8 cellular contexts compared by ENCODE assay signal in genomic region chr1:203338335-203339036, GRCh38. TPM values are rescaled to one million over a fixed set of nuclear protein-coding genes. Genes with fewer than 3 reads are reported as not detected.
DNase-seq lines count a peak whose midpoint lies in the region; ATAC-seq, FAIRE-seq and TF ChIP-seq lines count a peak whose summit lies in the region.

No MANE protein-coding gene starts in this region.

- WGBS in HepG2 (ENCODE audit: low lambda C conversion rate) = 23% methylated on average over 18 of the region's 18 CpGs

- no peaks in the 10 kb centered on the region for H4K20me1 ChIP-seq in HepG2 (ENCODE audit: insufficient read depth, low read length)

- no peak for TF ChIP-seq POLR2A in HepG2 (IDR thresholded peaks at IDR 0.05; ENCODE audit: insufficient read depth in 1 of 2, low read depth in 2 of 2, low read length in 2 of 2)

- H2AFZ ChIP-seq in HepG2 (ENCODE audit: low read length) = no peak overlapping the region

- H3K36me3 Mint-ChIP-seq in chondrocyte (ENCODE audit: low read depth) = no peaks in the 10 kb centered on the region
- no peaks in the 10 kb centered on the region for H3K36me3 Mint-ChIP-seq in stimulated activated memory B cell treated with anti-CD40 and anti-IgM and Interleukin-4, amounts not matched to agents 10 μg/mL and 1 μg/mL and 100 μg/mL, for 72 hours

- POLR2A ChIA-PET in HepG2 (lab: Yijun Ruan, JAX) = no interaction called here

- peaks cover 14% of the 10 kb centered on the region for H3K4me1 Mint-ChIP-seq in chondrocyte (ENCODE audit: low read depth)
- peaks cover 38% of the 10 kb centered on the region for H3K4me1 Mint-ChIP-seq in stimulated activated memory B cell treated with anti-CD40 and anti-IgM and Interleukin-4, amounts not matched to agents 10 μg/mL and 1 μg/mL and 100 μg/mL, for 72 hours

- no TSS peak for BruUV-seq in HepG2 (replicated peaks; lab: Mats Ljungman, UMichigan)

- TF ChIP-seq RAD21 in HepG2 (CRISPR knock-in tag; IDR thresholded peaks at IDR 0.05) = no peak

- peak; percentile 94 for TF ChIP-seq CTCF in AG09309 (IDR thresholded peaks at IDR 0.05; ENCODE audit: control insufficient read depth, insufficient read depth, low read depth, low read length, missing control alignments)
- TF ChIP-seq CTCF in GM13977 (IDR thresholded peaks at IDR 0.05; ENCODE audit: extremely low read depth, insufficient read depth, missing control alignments) = peak; percentile 98
- TF ChIP-seq CTCF in chondrocyte (IDR thresholded peaks at IDR 0.05) = peak; percentile 85
- TF ChIP-seq CTCF in HepG2 (CRISPR knock-in tag; IDR thresholded peaks at IDR 0.05) = peak; percentile 83

- no peak overlapping the region for H3K27ac ChIP-seq in HepG2 (ENCODE audit: extremely low read length, insufficient read depth, low read length)

- H3K27me3 ChIP-seq in HepG2 (ENCODE audit: control insufficient read depth in 1 of 2, insufficient read depth in 2 of 2, low read length in 2 of 2) = peaks cover 0 to 19% of the 10 kb centered on the region in 2 experiments; a peak in 2 of 5 replicates

- H3K9me3 ChIP-seq in HepG2 (ENCODE audit: low read length) = no peaks in the 10 kb centered on the region

- H3K4me1 ChIP-seq in HepG2 (ENCODE audit: insufficient read depth, low read length) = peaks cover 6% of the 10 kb centered on the region; the same call in 1 of the 2 replicates

- CTCF ChIA-PET in HepG2 (lab: Yijun Ruan, JAX; ENCODE audit: low intra/inter-chr PET ratio, low total read pairs) = interaction anchor here (1.1 to 3.6 kb wide), 3 partner anchors 65 to 149 kb away, joined by 3 to 41 read pairs (median 26); no protein-coding TSS in a partner anchor

- no peaks in the 10 kb centered on the region for H3K9me3 Mint-ChIP-seq in chondrocyte (ENCODE audit: low read depth)
- no peaks in the 10 kb centered on the region for H3K9me3 Mint-ChIP-seq in stimulated activated memory B cell treated with anti-CD40 and anti-IgM and Interleukin-4, amounts not matched to agents 10 μg/mL and 1 μg/mL and 100 μg/mL, for 72 hours

- no peak overlapping the region for H3K9ac ChIP-seq in HepG2 (ENCODE audit: insufficient read depth, low read depth, low read length)

- in situ Hi-C loops in GM13977 (cut with MboI; ENCODE audit: low pct_unique_long_range_greater_than_20kb, low sequenced_read_pairs, unreplicated experiment) (loop anchor here (5.0 kb wide), 1 partner anchor 66 kb away; no protein-coding TSS in a partner anchor), HepG2 (cut with HindIII; ENCODE audit: extremely low pct_ligation_motif_present, low pct_unique_long_range_greater_than_20kb) (no loop called here)

- DNase-seq in AG09309 (ENCODE audit: low read depth) (no peak), GM13977 (ENCODE audit: low spot score) (peak; percentile 87), NCI-H2227 (lab: John Stamatoyannopoulos, UW; ENCODE audit: unreplicated experiment) (peak; percentile 62), chondrocyte (ENCODE audit: low spot score) (no peak), HepG2 (ENCODE audit: low spot score) (peak; percentile 25)
- DNase-seq in activated CD4-positive, alpha-beta T cell treated with anti-CD3 and anti-CD28 coated beads for 1 hour = peak; percentile 47

- H3K4me2 ChIP-seq in HepG2 (ENCODE audit: low read depth, low read length) = no peak overlapping the region

- H3K79me2 ChIP-seq in HepG2 (ENCODE audit: insufficient read depth, low read length) = no peaks in the 10 kb centered on the region

- no peak overlapping the region for H3K27ac Mint-ChIP-seq in chondrocyte (ENCODE audit: unreplicated experiment)
- H3K27ac Mint-ChIP-seq in stimulated activated memory B cell treated with anti-CD40 and anti-IgM and Interleukin-4, amounts not matched to agents 10 μg/mL and 1 μg/mL and 100 μg/mL, for 72 hours = no peak overlapping the region

- H3K4me3 ChIP-seq in AG09309 (ENCODE audit: control insufficient read depth, low read depth, low read length) (no peak overlapping the region), HepG2 (replicated peaks in 1 of 3; ENCODE audit: insufficient read depth in 1 of 3, low read depth in 2 of 3, low read length in 3 of 3) (no peak overlapping the region)

- intact Hi-C loops in HepG2 (cut with micrococcal nuclease; ENCODE audit: unreplicated experiment) = loop anchor here (1.0 kb wide), 1 partner anchor 65 kb away; no protein-coding TSS in a partner anchor

- H3K4me3 Mint-ChIP-seq in chondrocyte (ENCODE audit: unreplicated experiment) = no peak overlapping the region
- H3K4me3 Mint-ChIP-seq in stimulated activated memory B cell treated with anti-CD40 and anti-IgM and Interleukin-4, amounts not matched to agents 10 μg/mL and 1 μg/mL and 100 μg/mL, for 72 hours = no peak overlapping the region

- ATAC-seq in HepG2 (peak; percentile 65), HG02981 (IDR thresholded peaks at IDR 0.05; ENCODE audit: unreplicated experiment) (no peak)
- ATAC-seq in stimulated activated memory B cell treated with anti-CD40 and anti-IgM and Interleukin-4, amounts not matched to agents 10 μg/mL and 1 μg/mL and 100 μg/mL, for 72 hours = peak; percentile 68

- FAIRE-seq in HepG2 (lab: Jason Lieb, UNC) = peak; percentile 46

- H3K27me3 Mint-ChIP-seq in chondrocyte (ENCODE audit: low read depth) = peaks cover 5% of the 10 kb centered on the region
- no peaks in the 10 kb centered on the region for H3K27me3 Mint-ChIP-seq in stimulated activated memory B cell treated with anti-CD40 and anti-IgM and Interleukin-4, amounts not matched to agents 10 μg/mL and 1 μg/mL and 100 μg/mL, for 72 hours

- TF ChIP-seq EP300 in HepG2 (IDR thresholded peaks at IDR 0.05; ENCODE audit: low read depth in 2 of 2, low read length in 2 of 2) = no peak
- TF ChIP-seq EP300 in HepG2 (CRISPR knock-in tag; IDR thresholded peaks at IDR 0.05; ENCODE audit: borderline replicate concordance) = no peak

- H3K36me3 ChIP-seq in HepG2 (replicated peaks in 1 of 2; ENCODE audit: control insufficient read depth in 1 of 2, insufficient read depth in 2 of 2, low read length in 2 of 2) = no peaks in the 10 kb centered on the region

TF ChIP-seq in HepG2, 621 proteins besides CTCF, POLR2A, EP300 and RAD21:
- TF ChIP-seq ARNTL (CRISPR knock-in tag; IDR thresholded peaks at IDR 0.05) (no peak), STAG1 (CRISPR knock-in tag; IDR thresholded peaks at IDR 0.05) (peak; percentile 76), SMC3 (IDR thresholded peaks at IDR 0.05; ENCODE audit: low read length) (peak; percentile 76)

RNA-seq across cellular contexts. Expression of gene FMOD, which starts 12.4 kb away (rescaled TPM):
- total RNA-seq in chondrocyte = 0.47 to 0.92 TPM (median 0.85 TPM) in 3 replicates
- total RNA-seq in HepG2 (2016; rRNA removed; fragmentation: Illumina TruSeq; extraction: Trizol) = not detected in 2 replicates
- total RNA-seq in HepG2 (2016; cell fraction: cytosol; rRNA removed; fragmentation: Illumina TruSeq; extraction: Trizol; ENCODE audit: low read depth) = not detected in 2 replicates
- not detected in 2 replicates for total RNA-seq in HepG2 (2016; cell fraction: insoluble cytoplasmic fraction; rRNA removed; fragmentation: Illumina TruSeq; extraction: Trizol)
- not detected in 2 replicates for total RNA-seq in HepG2 (2016; cell fraction: membrane; rRNA removed; fragmentation: Illumina TruSeq; extraction: Trizol)
- not detected in 2 replicates for total RNA-seq in HepG2 (2016; cell fraction: nucleus; rRNA removed; fragmentation: Illumina TruSeq; extraction: Trizol)
- 0.04 and 0.08 TPM in 2 replicates for polyA plus RNA-seq in HepG2 (2011; rRNA removed)
- 0.08 TPM in 2 replicates for polyA plus RNA-seq in HepG2 (2011; cell fraction: cytosol; rRNA removed)
- not detected in 2 replicates for polyA plus RNA-seq in HepG2 (2011; cell fraction: nucleus; rRNA removed)
- not detected in 2 replicates for polyA plus RNA-seq in HepG2 (2012)
- polyA plus RNA-seq in HepG2 (2016; cell fraction: cytosol; fragmentation: Illumina TruSeq; extraction: Trizol; ENCODE audit: low read depth) = not detected in 2 replicates
- polyA plus RNA-seq in HepG2 (2016; cell fraction: insoluble cytoplasmic fraction; fragmentation: Illumina TruSeq; extraction: Trizol; ENCODE audit: low read depth) = not detected in 2 replicates
- not detected in 2 replicates for polyA plus RNA-seq in HepG2 (2016; cell fraction: membrane; fragmentation: Illumina TruSeq; extraction: Trizol; ENCODE audit: low read depth)
- not detected in 2 replicates for polyA plus RNA-seq in HepG2 (2016; cell fraction: nucleus; fragmentation: Illumina TruSeq; extraction: Trizol; ENCODE audit: insufficient read depth, low read depth)
- polyA minus RNA-seq in HepG2 (2011; rRNA and poly(A)+ RNA removed; ENCODE audit: low replicate concordance) = not detected in 2 replicates
- not detected in 2 replicates for polyA minus RNA-seq in HepG2 (2011; cell fraction: cytosol; rRNA and poly(A)+ RNA removed)
- not detected in 2 replicates for polyA minus RNA-seq in HepG2 (2011; cell fraction: nucleus; rRNA and poly(A)+ RNA removed)

RNA-seq across cellular contexts. Expression of gene BTG2, which starts 33.2 kb away (rescaled TPM):
- total RNA-seq in chondrocyte (33.2 to 41.3 TPM (median 39.9 TPM) in 3 replicates), HepG2 (2016; rRNA removed; fragmentation: Illumina TruSeq; extraction: Trizol) (18.3 and 18.7 TPM in 2 replicates)
- total RNA-seq in HepG2 (2016; cell fraction: cytosol; rRNA removed; fragmentation: Illumina TruSeq; extraction: Trizol; ENCODE audit: low read depth) = 2.8 and 3.5 TPM in 2 replicates
- 15.4 and 19.8 TPM in 2 replicates for total RNA-seq in HepG2 (2016; cell fraction: insoluble cytoplasmic fraction; rRNA removed; fragmentation: Illumina TruSeq; extraction: Trizol)
- total RNA-seq in HepG2 (2016; cell fraction: membrane; rRNA removed; fragmentation: Illumina TruSeq; extraction: Trizol) = 11.7 and 12.9 TPM in 2 replicates
- 11.8 and 13.3 TPM in 2 replicates for total RNA-seq in HepG2 (2016; cell fraction: nucleus; rRNA removed; fragmentation: Illumina TruSeq; extraction: Trizol)
- 13.6 and 16.7 TPM in 2 replicates for polyA plus RNA-seq in HepG2 (2011; rRNA removed)
- 11.2 and 13.0 TPM in 2 replicates for polyA plus RNA-seq in HepG2 (2011; cell fraction: cytosol; rRNA removed)
- polyA plus RNA-seq in HepG2 (2011; cell fraction: nucleus; rRNA removed) = 8.6 and 10.6 TPM in 2 replicates
- 4.4 and 7.3 TPM in 2 replicates for polyA plus RNA-seq in HepG2 (2012)
- polyA plus RNA-seq in HepG2 (2016; cell fraction: cytosol; fragmentation: Illumina TruSeq; extraction: Trizol; ENCODE audit: low read depth) = 2.1 and 2.2 TPM in 2 replicates
- polyA plus RNA-seq in HepG2 (2016; cell fraction: insoluble cytoplasmic fraction; fragmentation: Illumina TruSeq; extraction: Trizol; ENCODE audit: low read depth) = 18.8 and 19.2 TPM in 2 replicates
- polyA plus RNA-seq in HepG2 (2016; cell fraction: membrane; fragmentation: Illumina TruSeq; extraction: Trizol; ENCODE audit: low read depth) = 6.5 and 7.0 TPM in 2 replicates
- polyA plus RNA-seq in HepG2 (2016; cell fraction: nucleus; fragmentation: Illumina TruSeq; extraction: Trizol; ENCODE audit: insufficient read depth, low read depth) = 18.0 and 19.6 TPM in 2 replicates
- 9.6 and 12.5 TPM in 2 replicates for polyA minus RNA-seq in HepG2 (2011; rRNA and poly(A)+ RNA removed; ENCODE audit: low replicate concordance)
- polyA minus RNA-seq in HepG2 (2011; cell fraction: cytosol; rRNA and poly(A)+ RNA removed) = 8.5 and 9.2 TPM in 2 replicates
- 4.9 and 8.8 TPM in 2 replicates for polyA minus RNA-seq in HepG2 (2011; cell fraction: nucleus; rRNA and poly(A)+ RNA removed)

Comparison
In these comparisons a context has a peak if more than half of its experiments do, and no peak if none do; other contexts are left out.
1. DNase-seq: peak in GM13977 (single experiment), NCI-H2227 (single experiment), activated CD4-positive, alpha-beta T cell treated with anti-CD3 and anti-CD28 coated beads for 1 hour (single experiment) and HepG2 (single experiment); none in AG09309 (single experiment) and chondrocyte (single experiment).
2. Peak in every context shown above with its lines, with median percentiles within 50 percentile points of each other: CTCF ChIP-seq.